In genomic region chr12:113268621-113269020, GRCh38 we compare ENCODE assay signal across 27 cellular contexts.
"Had no signal": no experiment of that assay in that cellular context is flagged by ENCODE, and none has a peak within 500 bp of the region (broad histone marks: within the 10 kb centered on the region; RNA-seq: fewer than 3 reads in every experiment).

No MANE protein-coding gene starts in this region.

- H3K4me1 Mint-ChIP-seq: central memory CD8-positive, alpha-beta T cell had no signal

- H3K27me3 Mint-ChIP-seq: activated naive CD4-positive, alpha-beta T cell treated with anti-CD3 and anti-CD28 coated beads, Interleukin-2, amount 10 ng/mL, durations not matched to agents 7 days and 5 days; activated naive CD8-positive, alpha-beta T cell treated with anti-CD3 and anti-CD28 coated beads, Interleukin-2, amount 10 ng/mL, durations not matched to agents 7 days and 5 days; central memory CD8-positive, alpha-beta T cell; effector memory CD8-positive, alpha-beta T cell had no signal

- H3K4me1 ChIP-seq: colonic mucosa had no signal

- DNase-seq: activated CD4-positive, alpha-beta T cell treated with anti-CD3 and anti-CD28 coated beads for 48 hours; activated CD4-positive, alpha-beta T cell treated with anti-CD3 and anti-CD28 coated beads, Interleukin-2, amount 50 U/mL, for 48 hours; activated CD8-positive, alpha-beta memory T cell treated with anti-CD3 and anti-CD28 coated beads for 24 hours; activated gamma-delta T cell; activated naive CD4-positive, alpha-beta T cell treated with anti-CD3 and anti-CD28 coated beads, Interleukin-2, amount 10 ng/mL, durations not matched to agents 7 days and 5 days; activated naive CD8-positive, alpha-beta T cell treated with anti-CD3 and anti-CD28 coated beads, Interleukin-2, amount 10 ng/mL, durations not matched to agents 7 days and 5 days; activated T-cell treated with anti-CD3 and anti-CD28 coated beads, Interleukin-2, amount 50 U/mL, for 1 hour; amniotic stem cell; brain microvascular endothelial cell; colonic mucosa; effector memory CD8-positive, alpha-beta T cell; erythroblast; gastrocnemius medialis; glutamatergic neuron; hippocampal formation; kidney; lower lobe of right lung; spleen; stimulated activated naive CD8-positive, alpha-beta T cell treated with anti-CD3 and anti-CD28 coated beads, Interleukin-15, Interleukin-2, amounts not matched to agents 100 U/mL and 50 U/mL, for 24 hours; testis; transverse colon had no signal

- H3K4me3 Mint-ChIP-seq: activated naive CD4-positive, alpha-beta T cell treated with anti-CD3 and anti-CD28 coated beads, Interleukin-2, amount 10 ng/mL, durations not matched to agents 7 days and 5 days; activated naive CD8-positive, alpha-beta T cell treated with anti-CD3 and anti-CD28 coated beads, Interleukin-2, amount 10 ng/mL, durations not matched to agents 7 days and 5 days; activated T-helper 1 cell treated with anti-CD3 and anti-CD28 coated beads, Interleukin-12 subunit alpha, Interleukin-12 subunit beta, Interleukin-2, Interleukin-4 antibody, amounts not matched to agents 30 ng/mL and 10 ng/mL and 1 ng/mL, durations not matched to agents 14 hours and 24 hours and 36 hours; central memory CD8-positive, alpha-beta T cell; effector memory CD8-positive, alpha-beta T cell; nephron had no signal

- H3K9me3 ChIP-seq: colonic mucosa, gastrocnemius medialis, lower lobe of right lung, pancreas, psoas muscle, spleen, testis, transverse colon had no signal

- H3K9me3 Mint-ChIP-seq: activated naive CD4-positive, alpha-beta T cell treated with anti-CD3 and anti-CD28 coated beads, Interleukin-2, amount 10 ng/mL, durations not matched to agents 7 days and 5 days; activated naive CD8-positive, alpha-beta T cell treated with anti-CD3 and anti-CD28 coated beads, Interleukin-2, amount 10 ng/mL, durations not matched to agents 7 days and 5 days; activated T-helper 1 cell treated with anti-CD3 and anti-CD28 coated beads, Interleukin-12 subunit alpha, Interleukin-12 subunit beta, Interleukin-2, Interleukin-4 antibody, amounts not matched to agents 30 ng/mL and 10 ng/mL and 1 ng/mL, durations not matched to agents 14 hours and 24 hours and 36 hours; central memory CD8-positive, alpha-beta T cell; effector memory CD8-positive, alpha-beta T cell; nephron had no signal

- ATAC-seq: effector memory CD8-positive, alpha-beta T cell; gastrocnemius medialis; lower lobe of right lung; pancreas; psoas muscle; stimulated activated naive CD8-positive, alpha-beta T cell treated with anti-CD3 and anti-CD28 coated beads, Interleukin-15, Interleukin-2, amounts not matched to agents 100 U/mL and 50 U/mL, for 24 hours had no signal

- H3K4me3 ChIP-seq: colonic mucosa, gastrocnemius medialis, lower lobe of right lung, pancreas, psoas muscle, spleen, testis, transverse colon had no signal

- H3K27me3 ChIP-seq: brain microvascular endothelial cell, colonic mucosa, gastrocnemius medialis, pancreas, spleen, testis, transverse colon had no signal

- H3K27ac ChIP-seq: brain microvascular endothelial cell, colonic mucosa, lower lobe of right lung, pancreas, psoas muscle, spleen, testis, VCaP had no signal

- H3K27ac Mint-ChIP-seq: activated naive CD4-positive, alpha-beta T cell treated with anti-CD3 and anti-CD28 coated beads, Interleukin-2, amount 10 ng/mL, durations not matched to agents 7 days and 5 days; activated T-helper 1 cell treated with anti-CD3 and anti-CD28 coated beads, Interleukin-12 subunit alpha, Interleukin-12 subunit beta, Interleukin-2, Interleukin-4 antibody, amounts not matched to agents 30 ng/mL and 10 ng/mL and 1 ng/mL, durations not matched to agents 14 hours and 24 hours and 36 hours; effector memory CD8-positive, alpha-beta T cell had no signal
